18 cellular contexts compared by ENCODE assay signal in genomic region chr4:168164915-168165548, GRCh38.
DNase-seq lines count a peak whose midpoint lies in the region; ATAC-seq, FAIRE-seq and TF ChIP-seq lines count a peak whose summit lies in the region.
"Had no signal": no experiment of that assay in that cellular context is flagged by ENCODE, and none has a peak within 500 bp of the region (broad histone marks: within the 10 kb centered on the region; RNA-seq: fewer than 3 reads in every experiment).

No MANE protein-coding gene starts in this region.

- H3K79me2 ChIP-seq in PC-3 (ENCODE audit: low read length) = no peaks in the 10 kb centered on the region

- intact Hi-C loops in PC-3 (cut with micrococcal nuclease) = no loop called here

- H3K9me3 Mint-ChIP-seq in osteocyte (ENCODE audit: unreplicated experiment) = peaks cover 12% of the 10 kb centered on the region

- H3K4me2 ChIP-seq in PC-3 (ENCODE audit: low read length) = peak overlapping the region; percentile 49

- POLR2A ChIA-PET in PC-3 (lab: Charles Lee; ENCODE audit: unreplicated experiment) = no interaction called here

- no peak overlapping the region for H3K27ac ChIP-seq in PC-3 (ENCODE audit: low read length)
- H3K27ac ChIP-seq: SJCRH30 had no signal

- H3K9ac ChIP-seq in PC-3 (ENCODE audit: low read length) = no peak overlapping the region

- peaks cover 4% of the 10 kb centered on the region for H3K36me3 Mint-ChIP-seq in osteocyte (ENCODE audit: unreplicated experiment)
- H3K36me3 Mint-ChIP-seq: CD14-positive monocyte had no signal

- TF ChIP-seq CTCF in PC-3 (conservative IDR thresholded peaks at IDR 0.05; ENCODE audit: low read depth, low read length) (no peak), GM20000 (IDR thresholded peaks at IDR 0.05; ENCODE audit: extremely low read depth, missing control alignments) (no peak), osteocyte (IDR thresholded peaks at IDR 0.05) (no peak)

- H3K4me1 ChIP-seq in PC-3 (ENCODE audit: insufficient read depth, low read length) = peaks cover 20% of the 10 kb centered on the region
- H3K4me1 ChIP-seq: SJCRH30 had no signal

- no peaks in the 10 kb centered on the region for H3K9me3 ChIP-seq in PC-3 (ENCODE audit: low read length)
- H3K9me3 ChIP-seq: SJCRH30 had no signal

- no peaks in the 10 kb centered on the region for H4K20me1 ChIP-seq in PC-3 (ENCODE audit: low read length)

- H2AFZ ChIP-seq in PC-3 (ENCODE audit: low read length) = no peak overlapping the region

- H3K27me3 Mint-ChIP-seq in osteocyte (ENCODE audit: unreplicated experiment) = peaks cover 8% of the 10 kb centered on the region

- no peak overlapping the region for H3K4me3 Mint-ChIP-seq in osteocyte (ENCODE audit: unreplicated experiment)
- H3K4me3 Mint-ChIP-seq: CD14-positive monocyte, H9 had no signal

- BruUV-seq in PC-3 (replicated peaks; lab: Mats Ljungman, UMichigan) = no TSS peak

- H3K9me2 ChIP-seq in PC-3 (replicated peaks; ENCODE audit: low read length) = no peaks in the 10 kb centered on the region

- ATAC-seq in PC-3 = peak; percentile 76
- ATAC-seq in left lobe of liver = peak; percentile 81
- ATAC-seq: Panc1 had no signal

- no peak overlapping the region for H3K27ac Mint-ChIP-seq in osteocyte (ENCODE audit: unreplicated experiment)
- H3K27ac Mint-ChIP-seq: CD14-positive monocyte, H9 had no signal

- no peaks in the 10 kb centered on the region for H3K4me1 Mint-ChIP-seq in osteocyte (ENCODE audit: unreplicated experiment)
- H3K4me1 Mint-ChIP-seq: H9 had no signal

- no peaks in the 10 kb centered on the region for H3K36me3 ChIP-seq in PC-3 (ENCODE audit: low read depth, low read length)
- H3K36me3 ChIP-seq: SJCRH30 had no signal

- DNase-seq in PC-3 (peak; percentile 58), left lobe of liver (ENCODE audit: low spot score) (no peak), pons (ENCODE audit: low spot score) (no peak), anterior cingulate cortex (lab: John Stamatoyannopoulos, UW) (no peak), GM20000 (ENCODE audit: low spot score) (no peak), osteocyte (ENCODE audit: extremely low spot score, unreplicated experiment) (no peak)
- DNase-seq: AML-193, DND-41, H9, KBM-7, NCI-H1417, NCI-H187, NCI-H2107, NCI-H510A treated with DMSO at 0.1 percent for 48 hours, SJCRH30 had no signal

- no peaks in the 10 kb centered on the region for H3K27me3 ChIP-seq in PC-3 (ENCODE audit: low read length)
- H3K27me3 ChIP-seq: SJCRH30 had no signal

- FAIRE-seq in G401.6 (lab: Jason Lieb, UNC) = peak; percentile 69

- H3K4me3 ChIP-seq in PC-3 (ENCODE audit: low read length) = no peak overlapping the region
- H3K4me3 ChIP-seq: SJCRH30 had no signal

- no peaks in the 10 kb centered on the region for H3F3A ChIP-seq in PC-3 (ENCODE audit: low read length, unreplicated experiment)

- CTCF ChIA-PET in PC-3 (lab: Charles Lee) = no interaction called here
